ENCODE assay signal across 2 cellular contexts in the genomic region with DNA sequence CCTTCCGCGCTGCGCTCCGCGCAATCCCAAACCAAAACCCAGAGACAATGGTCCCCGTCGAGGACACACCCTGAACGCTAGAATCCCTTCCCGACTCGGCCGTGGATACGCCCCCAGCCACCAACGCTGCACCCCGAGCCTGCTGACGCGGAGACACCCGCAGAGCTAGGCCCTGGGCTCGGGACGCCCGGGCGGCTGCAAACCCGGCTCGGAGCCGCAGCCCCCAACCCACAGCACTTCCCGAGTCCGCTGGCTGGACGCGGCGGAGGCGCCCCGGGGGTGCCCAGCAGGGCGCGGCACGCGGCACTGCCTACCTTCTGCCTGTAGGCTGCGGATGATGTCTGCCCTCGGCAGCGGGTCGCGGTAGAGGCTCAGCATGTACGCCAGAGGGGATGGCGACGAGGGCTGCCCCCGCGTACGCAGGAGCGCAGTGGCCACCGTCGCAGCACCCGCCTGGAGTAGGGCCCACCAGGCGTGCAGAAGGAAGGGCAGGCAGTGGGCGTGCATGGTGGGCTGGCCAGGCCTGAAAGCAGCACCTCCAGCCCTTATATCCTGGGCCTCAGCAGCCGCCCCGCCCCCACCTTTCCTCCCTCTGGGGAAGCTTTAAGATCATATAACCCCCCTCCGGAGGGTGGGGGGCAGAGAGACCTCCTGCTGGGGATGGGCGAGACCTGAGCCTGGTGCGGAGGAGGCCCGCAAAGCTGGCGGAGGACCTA.
TF ChIP-seq lines count a peak whose summit lies in the region.

Gene NODAL (minus strand): TSS at position 521 of the 716 bp plus-strand sequence. CDS start 14 bp downstream, at position 507.

TF ChIP-seq in SK-N-SH, 30 proteins besides CTCF, POLR2A, EP300 and RAD21 (continued from another document):
- TF ChIP-seq EZH2phosphoT487 (IDR thresholded peaks at IDR 0.05; ENCODE audit: borderline replicate concordance, low read depth), result no peak
- no peak for TF ChIP-seq MXI1 (IDR thresholded peaks at IDR 0.05; ENCODE audit: low read depth, low read length)
- TF ChIP-seq GATA2 (CRISPR knock-in tag; IDR thresholded peaks at IDR 0.05), result no peak
- no peak for TF ChIP-seq MAX (IDR thresholded peaks at IDR 0.05; ENCODE audit: low read depth)
- no peak for TF ChIP-seq FOXJ3 (CRISPR knock-in tag; IDR thresholded peaks at IDR 0.05)
- TF ChIP-seq YY1 (IDR thresholded peaks at IDR 0.05; ENCODE audit: low read depth), result no peak
- TF ChIP-seq, protein P1, sequence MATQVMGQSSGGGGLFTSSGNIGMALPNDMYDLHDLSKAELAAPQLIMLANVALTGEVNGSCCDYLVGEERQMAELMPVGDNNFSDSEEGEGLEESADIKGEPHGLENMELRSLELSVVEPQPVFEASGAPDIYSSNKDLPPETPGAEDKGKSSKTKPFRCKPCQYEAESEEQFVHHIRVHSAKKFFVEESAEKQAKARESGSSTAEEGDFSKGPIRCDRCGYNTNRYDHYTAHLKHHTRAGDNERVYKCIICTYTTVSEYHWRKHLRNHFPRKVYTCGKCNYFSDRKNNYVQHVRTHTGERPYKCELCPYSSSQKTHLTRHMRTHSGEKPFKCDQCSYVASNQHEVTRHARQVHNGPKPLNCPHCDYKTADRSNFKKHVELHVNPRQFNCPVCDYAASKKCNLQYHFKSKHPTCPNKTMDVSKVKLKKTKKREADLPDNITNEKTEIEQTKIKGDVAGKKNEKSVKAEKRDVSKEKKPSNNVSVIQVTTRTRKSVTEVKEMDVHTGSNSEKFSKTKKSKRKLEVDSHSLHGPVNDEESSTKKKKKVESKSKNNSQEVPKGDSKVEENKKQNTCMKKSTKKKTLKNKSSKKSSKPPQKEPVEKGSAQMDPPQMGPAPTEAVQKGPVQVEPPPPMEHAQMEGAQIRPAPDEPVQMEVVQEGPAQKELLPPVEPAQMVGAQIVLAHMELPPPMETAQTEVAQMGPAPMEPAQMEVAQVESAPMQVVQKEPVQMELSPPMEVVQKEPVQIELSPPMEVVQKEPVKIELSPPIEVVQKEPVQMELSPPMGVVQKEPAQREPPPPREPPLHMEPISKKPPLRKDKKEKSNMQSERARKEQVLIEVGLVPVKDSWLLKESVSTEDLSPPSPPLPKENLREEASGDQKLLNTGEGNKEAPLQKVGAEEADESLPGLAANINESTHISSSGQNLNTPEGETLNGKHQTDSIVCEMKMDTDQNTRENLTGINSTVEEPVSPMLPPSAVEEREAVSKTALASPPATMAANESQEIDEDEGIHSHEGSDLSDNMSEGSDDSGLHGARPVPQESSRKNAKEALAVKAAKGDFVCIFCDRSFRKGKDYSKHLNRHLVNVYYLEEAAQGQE (IDR thresholded peaks at IDR 0.05; ENCODE audit: low read depth, low read length), result no peak
- TF ChIP-seq FOSL2 (IDR thresholded peaks at IDR 0.05; ENCODE audit: borderline replicate concordance, low read depth), result no peak
- no peak for TF ChIP-seq NFIC (IDR thresholded peaks at IDR 0.05; ENCODE audit: borderline replicate concordance)
- TF ChIP-seq MEF2A (IDR thresholded peaks at IDR 0.05; ENCODE audit: borderline replicate concordance, low read depth), result no peak
- TF ChIP-seq NRF1 (IDR thresholded peaks at IDR 0.05; ENCODE audit: low read depth, low read length), result no peak
- no peak for TF ChIP-seq POLR2AphosphoS5 (IDR thresholded peaks at IDR 0.05; ENCODE audit: low read depth, low read length)
TF ChIP-seq in SK-N-SH: peak in this region for 0.

TF ChIP-seq in SK-N-SH treated with all-trans-retinoic acid at 6 μM for 48 hours, 23 proteins besides CTCF, POLR2A, EP300 and RAD21 (continued from another document):
- TF ChIP-seq, protein P2, sequence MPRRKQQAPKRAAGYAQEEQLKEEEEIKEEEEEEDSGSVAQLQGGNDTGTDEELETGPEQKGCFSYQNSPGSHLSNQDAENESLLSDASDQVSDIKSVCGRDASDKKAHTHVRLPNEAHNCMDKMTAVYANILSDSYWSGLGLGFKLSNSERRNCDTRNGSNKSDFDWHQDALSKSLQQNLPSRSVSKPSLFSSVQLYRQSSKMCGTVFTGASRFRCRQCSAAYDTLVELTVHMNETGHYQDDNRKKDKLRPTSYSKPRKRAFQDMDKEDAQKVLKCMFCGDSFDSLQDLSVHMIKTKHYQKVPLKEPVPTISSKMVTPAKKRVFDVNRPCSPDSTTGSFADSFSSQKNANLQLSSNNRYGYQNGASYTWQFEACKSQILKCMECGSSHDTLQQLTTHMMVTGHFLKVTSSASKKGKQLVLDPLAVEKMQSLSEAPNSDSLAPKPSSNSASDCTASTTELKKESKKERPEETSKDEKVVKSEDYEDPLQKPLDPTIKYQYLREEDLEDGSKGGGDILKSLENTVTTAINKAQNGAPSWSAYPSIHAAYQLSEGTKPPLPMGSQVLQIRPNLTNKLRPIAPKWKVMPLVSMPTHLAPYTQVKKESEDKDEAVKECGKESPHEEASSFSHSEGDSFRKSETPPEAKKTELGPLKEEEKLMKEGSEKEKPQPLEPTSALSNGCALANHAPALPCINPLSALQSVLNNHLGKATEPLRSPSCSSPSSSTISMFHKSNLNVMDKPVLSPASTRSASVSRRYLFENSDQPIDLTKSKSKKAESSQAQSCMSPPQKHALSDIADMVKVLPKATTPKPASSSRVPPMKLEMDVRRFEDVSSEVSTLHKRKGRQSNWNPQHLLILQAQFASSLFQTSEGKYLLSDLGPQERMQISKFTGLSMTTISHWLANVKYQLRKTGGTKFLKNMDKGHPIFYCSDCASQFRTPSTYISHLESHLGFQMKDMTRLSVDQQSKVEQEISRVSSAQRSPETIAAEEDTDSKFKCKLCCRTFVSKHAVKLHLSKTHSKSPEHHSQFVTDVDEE (CRISPR knock-in tag; IDR thresholded peaks at IDR 0.05), result no peak
- TF ChIP-seq ESRRG (CRISPR knock-in tag; IDR thresholded peaks at IDR 0.05), result no peak
